Comparison of ENCODE assay signal across 23 cellular contexts in the genomic region with DNA sequence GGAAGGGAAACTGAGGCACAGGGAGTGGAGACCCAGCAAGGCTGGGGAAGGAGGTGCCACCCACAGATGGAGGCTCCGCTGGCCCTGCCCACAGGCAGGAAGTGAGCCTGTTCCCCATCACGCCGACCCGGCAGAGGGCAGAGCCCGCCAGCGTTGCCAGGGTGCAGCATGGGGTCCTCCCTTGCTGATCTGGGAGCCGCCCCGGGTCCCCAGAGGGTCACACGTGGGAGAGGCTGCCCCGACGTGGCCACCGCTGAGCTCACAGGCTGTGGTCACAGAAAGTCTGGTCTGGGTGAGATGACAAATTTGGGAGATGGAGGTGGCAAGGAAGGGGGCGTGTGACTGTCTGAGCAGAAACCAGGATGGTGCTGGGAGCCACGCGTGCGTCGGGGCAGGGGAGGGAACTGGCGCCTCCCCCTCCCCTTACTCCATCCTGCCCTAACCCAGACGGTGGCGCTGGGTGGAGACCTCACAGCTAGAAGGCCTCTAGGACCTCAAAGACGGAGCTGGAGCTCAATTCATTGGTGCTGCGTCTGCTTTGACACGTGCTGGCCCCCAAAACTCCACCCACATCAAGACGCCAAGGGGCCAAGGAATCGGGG. TPM values are rescaled to one million over a fixed set of nuclear protein-coding genes. Genes with fewer than 3 reads are reported as not detected.
DNase-seq lines count a peak whose midpoint lies in the region; ATAC-seq and TF ChIP-seq lines count a peak whose summit lies in the region.
"Had no signal": no experiment of that assay in that cellular context is flagged by ENCODE, and none has a peak within 500 bp of the region (broad histone marks: within the 10 kb centered on the region; RNA-seq: fewer than 3 reads in every experiment).

No MANE protein-coding gene starts in this region.

- DNase-seq in H7 (peak; percentile 65), natural killer cell (no peak), NCI-H1694 treated with DMSO at 0.1 percent for 48 hours (lab: John Stamatoyannopoulos, UW) (no peak), NCI-H446 (lab: John Stamatoyannopoulos, UW) (no peak), dedifferentiated amniotic fluid mesenchymal stem cell (ENCODE audit: extremely low spot score) (no peak), GM13976 (ENCODE audit: low spot score) (no peak)
- DNase-seq: Calu3, DMS153, DND-41, Kasumi-1, NCI-H2029 treated with DMSO at 0.1 percent for 48 hours, NCI-H510A, NCI-H69, SIG-M5 had no signal

- H3K27ac Mint-ChIP-seq in natural killer cell: peak overlapping the region in 1 of 2 donors; percentile 57

- H3K27me3 Mint-ChIP-seq in natural killer cell (ENCODE audit: low read depth in 2 of 2): no peaks in the 10 kb centered on the region

- H3K27me3 ChIP-seq in H7 (ENCODE audit: control insufficient read depth, insufficient read depth, low read length): no peaks in the 10 kb centered on the region

- H3K36me3 ChIP-seq in H7 (replicated peaks; ENCODE audit: control insufficient read depth, insufficient read depth, low read length): peaks cover 2% of the 10 kb centered on the region

- in situ Hi-C loops in GM13976 (cut with MboI; ENCODE audit: low sequenced_read_pairs, unreplicated experiment): no loop called here

- intact Hi-C loops in natural killer cell (cut with micrococcal nuclease): no loop called here

- TF ChIP-seq CTCF in natural killer cell (IDR thresholded peaks at IDR 0.05) (no peak), GM13976 (IDR thresholded peaks at IDR 0.05; ENCODE audit: borderline replicate concordance, control extremely low read depth, extremely low read depth, insufficient read depth, missing control alignments) (no peak)

- H3K4me1 Mint-ChIP-seq in natural killer cell: peaks cover 0 to 10% of the 10 kb centered on the region in 2 donors
- H3K4me1 Mint-ChIP-seq: CD14-positive monocyte had no signal

- WGBS in adipose tissue, 3 donors: 42 to 73% (median 46%) methylated on average over 22 to 25 of the region's 25 CpGs

- no peaks in the 10 kb centered on the region for H3K9me3 Mint-ChIP-seq in natural killer cell

- peak overlapping the region; percentile 26 for H3K27ac ChIP-seq in adipose tissue (ENCODE audit: low read depth, low read length)
- H3K27ac ChIP-seq: SK-N-MC had no signal

- H3K36me3 Mint-ChIP-seq in natural killer cell: no peaks in the 10 kb centered on the region

- peak overlapping the region; percentile 31 for H3K4me3 Mint-ChIP-seq in natural killer cell
- H3K4me3 Mint-ChIP-seq: CD14-positive monocyte had no signal

- no peak overlapping the region for H3K4me3 ChIP-seq in H7 (ENCODE audit: insufficient read depth, low read depth, low read length)
- H3K4me3 ChIP-seq: SK-N-MC had no signal

- peak; percentile 49 to 68 (median 63) for ATAC-seq in natural killer cell
- ATAC-seq: HepG2, Panc1 had no signal

RNA-seq across cellular contexts. Expression of a gene that starts 7.7 kb away (rescaled TPM):
- 107 and 117 TPM in 2 replicates for total RNA-seq in H7 (2014; rRNA removed; shearing (Covaris generic))
- 1 to 10 TPM; 5.3 to 7.7 (median 6.7) TPM for polyA plus RNA-seq in adipose tissue
- total RNA-seq in natural killer cell: 1 to 10 TPM; 4.2 to 6.9 (median 4.4) TPM

RNA-seq across cellular contexts. Expression of a gene that starts 32.3 kb away (rescaled TPM):
- 105 and 114 TPM in 2 replicates for total RNA-seq in H7 (2014; rRNA removed; shearing (Covaris generic))
- 10 to 100 TPM; 29.2 to 87.3 (median 73.1) TPM for polyA plus RNA-seq in adipose tissue
- 10 to 100 TPM; 55.9 to 66.7 (median 59.0) TPM for total RNA-seq in natural killer cell

RNA-seq across cellular contexts. Expression of a gene that starts 36.5 kb away (rescaled TPM):
- 0.14 and 0.18 TPM in 2 replicates for total RNA-seq in H7 (2014; rRNA removed; shearing (Covaris generic))
- under 1 TPM in 1 of 3 donors, not detected in 2; 0.07 TPM for polyA plus RNA-seq in adipose tissue
- not detected for total RNA-seq in natural killer cell
- total RNA-seq: A673; Calu3; HepG2; HT1080; M059J; T-helper 1 cell treated with Interleukin-12 subunit alpha and Interleukin-12 subunit beta and Interleukin-4 antibody, amounts not matched to agents 30 ng/mL and 1 ng/mL, for 36 hours had no signal
- polyA plus RNA-seq: CD14-positive monocyte, HepG2 had no signal

RNA-seq across cellular contexts. Expression of a gene that starts 44.9 kb away (rescaled TPM):
- total RNA-seq in H7 (2014; rRNA removed; shearing (Covaris generic)): 103 and 111 TPM in 2 replicates
- polyA plus RNA-seq in adipose tissue: 100 to 1,000 TPM in 2 of 3 donors, 10 to 100 TPM in 1; 64.5 to 179 (median 163) TPM
- total RNA-seq in natural killer cell: 100 to 1,000 TPM in 1 of 3 donors, 10 to 100 TPM in 2; 91.2 to 142 (median 99.1) TPM

RNA-seq across cellular contexts. Expression of a gene that starts 47.6 kb away (rescaled TPM):
- 0.21 and 0.52 TPM in 2 replicates for total RNA-seq in H7 (2014; rRNA removed; shearing (Covaris generic))
- polyA plus RNA-seq in adipose tissue: under 1 TPM; 0.55 to 0.90 (median 0.89) TPM
- 1 to 10 TPM in 2 of 3 donors, under 1 TPM in 1; 0.70 to 2.5 (median 1.0) TPM for total RNA-seq in natural killer cell
- polyA plus RNA-seq: CD14-positive monocyte had no signal

Comparison
In these comparisons a context has a peak if more than half of its experiments do, and no peak if none do; other contexts are left out.
1. RNA of a gene that starts 7.7 kb away (total RNA-seq): 107 to 117 TPM in H7; 4.2 to 6.9 TPM in natural killer cell; every median in the first group is over 10 times any median in the second.